17 cellular contexts compared by ENCODE assay signal in genomic region chr13:40228981-40229380, GRCh38.
"Had no signal": no experiment of that assay in that cellular context is flagged by ENCODE, and none has a peak within 500 bp of the region (broad histone marks: within the 10 kb centered on the region; RNA-seq: fewer than 3 reads in every experiment).

No MANE protein-coding gene starts in this region.

- H3K27me3 ChIP-seq: heart right ventricle, transverse colon had no signal

- H3K4me3 Mint-ChIP-seq: activated CD4-positive, alpha-beta T cell treated with anti-CD3 and anti-CD28 coated beads for 36 hours; activated CD8-positive, alpha-beta memory T cell treated with anti-CD3 and anti-CD28 coated beads, Interleukin-2, amount 10 ng/mL, durations not matched to agents 7 days and 5 days; activated naive CD4-positive, alpha-beta T cell treated with anti-CD3 and anti-CD28 coated beads for 36 hours; brain; neural crest cell; WTC11 had no signal

- H3K9me3 Mint-ChIP-seq: activated naive CD4-positive, alpha-beta T cell treated with anti-CD3 and anti-CD28 coated beads for 36 hours; WTC11 had no signal

- H3K4me3 ChIP-seq: dorsolateral prefrontal cortex, heart right ventricle, lower lobe of right lung, transverse colon had no signal

- H3K27me3 Mint-ChIP-seq: activated CD4-positive, alpha-beta T cell treated with anti-CD3 and anti-CD28 coated beads for 36 hours; activated CD8-positive, alpha-beta memory T cell treated with anti-CD3 and anti-CD28 coated beads, Interleukin-2, amount 10 ng/mL, durations not matched to agents 7 days and 5 days; brain had no signal

- H3K27ac Mint-ChIP-seq: activated CD4-positive, alpha-beta T cell treated with anti-CD3 and anti-CD28 coated beads for 36 hours; activated CD8-positive, alpha-beta memory T cell treated with anti-CD3 and anti-CD28 coated beads, Interleukin-2, amount 10 ng/mL, durations not matched to agents 7 days and 5 days; activated naive CD4-positive, alpha-beta T cell treated with anti-CD3 and anti-CD28 coated beads for 36 hours; brain; WTC11 had no signal

- H3K4me1 ChIP-seq: lower lobe of right lung, transverse colon had no signal

- H3K27ac ChIP-seq: dorsolateral prefrontal cortex, heart right ventricle, lower lobe of right lung, transverse colon had no signal

- H3K9me3 ChIP-seq: heart right ventricle, lower lobe of right lung, transverse colon had no signal

- DNase-seq: activated CD4-positive, alpha-beta T cell treated with anti-CD3 and anti-CD28 coated beads for 36 hours; activated CD4-positive, alpha-beta T cell treated with anti-CD3 and anti-CD28 coated beads, Interleukin-2, amount 50 U/mL, for 48 hours; activated CD8-positive, alpha-beta memory T cell treated with anti-CD3 and anti-CD28 coated beads, Interleukin-2, amount 10 ng/mL, durations not matched to agents 7 days and 5 days; activated naive CD4-positive, alpha-beta T cell treated with anti-CD3 and anti-CD28 coated beads for 36 hours; activated T-cell treated with anti-CD3 and anti-CD28 coated beads, Interleukin-2, amount 50 U/mL, for 1 hour; anterior cingulate cortex; central memory CD4-positive, alpha-beta T cell; dorsolateral prefrontal cortex; heart right ventricle; left colon; lower lobe of right lung; stimulated activated CD4-positive, alpha-beta T cell treated with anti-CD3 and anti-CD28 coated beads, Interleukin-2, amount 100 ng/mL, for 24 hours; stimulated activated naive CD4-positive, alpha-beta T cell treated with Interleukin-2 at 50 U/mL for 16 hours; transverse colon had no signal

- H3K36me3 Mint-ChIP-seq: activated CD8-positive, alpha-beta memory T cell treated with anti-CD3 and anti-CD28 coated beads, Interleukin-2, amount 10 ng/mL, durations not matched to agents 7 days and 5 days; brain; WTC11 had no signal

- H3K36me3 ChIP-seq: heart right ventricle, lower lobe of right lung, transverse colon had no signal

- ATAC-seq: activated CD4-positive, alpha-beta T cell treated with anti-CD3 and anti-CD28 coated beads for 36 hours; activated CD8-positive, alpha-beta memory T cell treated with anti-CD3 and anti-CD28 coated beads, Interleukin-2, amount 10 ng/mL, durations not matched to agents 7 days and 5 days; left colon; lower lobe of right lung; WTC11 had no signal
